1 cellular context compared by ENCODE assay signal in genomic region chr7:35249537-35249907, GRCh38.
TF ChIP-seq lines count a peak whose summit lies in the region.

No MANE protein-coding gene starts in this region.

TF ChIP-seq in H1, 55 proteins besides CTCF, POLR2A, EP300 and RAD21:
- TF ChIP-seq SP1 (IDR thresholded peaks at IDR 0.05; ENCODE audit: low read depth, low read length) (peak; percentile 55; the same call in 1 of the 2 replicates), SUZ12 (IDR thresholded peaks at IDR 0.05; ENCODE audit: low read length) (0 out of 2 replicates have a peak, but pooled peaks have one; percentile 37), FOSL1 (IDR thresholded peaks at IDR 0.05; ENCODE audit: insufficient read depth, low read depth, low read length) (peak; percentile 81; the same call in 1 of the 2 replicates), SIX5 (IDR thresholded peaks at IDR 0.05; ENCODE audit: low read depth, low read length) (no peak), CTBP2 (IDR thresholded peaks at IDR 0.05; ENCODE audit: borderline replicate concordance, insufficient read depth, insufficient read length, low read length) (peak; percentile 92), TEAD4 (IDR thresholded peaks at IDR 0.05; ENCODE audit: low read depth, low read length) (no peak), RFX5 (IDR thresholded peaks at IDR 0.05; ENCODE audit: borderline replicate concordance, low read depth, low read length) (no peak), SRF (IDR thresholded peaks at IDR 0.05; ENCODE audit: low read depth, low read length) (no peak), EGR1 (IDR thresholded peaks at IDR 0.05; ENCODE audit: borderline replicate concordance, low read depth, low read length) (0 out of 2 replicates have a peak, but pooled peaks have one; percentile 2), TAF1 (IDR thresholded peaks at IDR 0.05; ENCODE audit: low read depth, low read length) (no peak), JUN (IDR thresholded peaks at IDR 0.05; ENCODE audit: low read depth, low read length) (no peak)
TF ChIP-seq in H1: peak in this region for 5.
